35 cellular contexts compared by ENCODE assay signal in genomic region chr6:126093108-126093507, GRCh38.
DNase-seq lines count a peak whose midpoint lies in the region; ATAC-seq, FAIRE-seq and TF ChIP-seq lines count a peak whose summit lies in the region.
"Had no signal": no experiment of that assay in that cellular context is flagged by ENCODE, and none has a peak within 500 bp of the region (broad histone marks: within the 10 kb centered on the region; RNA-seq: fewer than 3 reads in every experiment).

No MANE protein-coding gene starts in this region.

- no peaks in the 10 kb centered on the region for H3K36me3 ChIP-seq in neural progenitor cell
- H3K36me3 ChIP-seq: BE2C; BLaER1; BLaER1 treated with 17β-estradiol and CSF1 and Interleukin-3, amounts not matched to agents 10 nM and 100 nM had no signal

- FAIRE-seq in islet of Langerhans (lab: Jason Lieb, UNC) = peak; percentile 13
- FAIRE-seq: A204.1, A549, D721Med had no signal

- H3K4me3 Mint-ChIP-seq in neural progenitor cell = no peak overlapping the region
- no peak overlapping the region for H3K4me3 Mint-ChIP-seq in stimulated activated naive B cell treated with anti-CD40 and anti-IgM and Interleukin-4, amounts not matched to agents 10 μg/mL and 1 μg/mL and 100 μg/mL, for 72 hours
- H3K4me3 Mint-ChIP-seq: B cell; CD14-positive monocyte; CD4-positive, alpha-beta memory T cell; CD4-positive, alpha-beta T cell; CD4-positive, CD25-positive, alpha-beta regulatory T cell; CD8-positive, alpha-beta memory T cell; CD8-positive, alpha-beta T cell had no signal

- H2AFZ ChIP-seq in neural progenitor cell (replicated peaks) = no peak overlapping the region

- H3K4me1 ChIP-seq in neural progenitor cell = peaks cover 24% of the 10 kb centered on the region
- H3K4me1 ChIP-seq: A549; BE2C; BLaER1; BLaER1 treated with 17β-estradiol and CSF1 and Interleukin-3, amounts not matched to agents 10 nM and 100 nM; Caco-2 had no signal

- TF ChIP-seq CTCF in neural progenitor cell (IDR thresholded peaks at IDR 0.05) = no peak

- H3K9me3 ChIP-seq in neural progenitor cell (ENCODE audit: low read depth) = no peaks in the 10 kb centered on the region
- H3K9me3 ChIP-seq: A549; BE2C; BLaER1; BLaER1 treated with 17β-estradiol and CSF1 and Interleukin-3, amounts not matched to agents 10 nM and 100 nM; Caco-2 had no signal

- peak overlapping the region; percentile 57 for H3K27ac Mint-ChIP-seq in neural progenitor cell
- H3K27ac Mint-ChIP-seq in stimulated activated naive B cell treated with anti-CD40 and anti-IgM and Interleukin-4, amounts not matched to agents 10 μg/mL and 1 μg/mL and 100 μg/mL, for 72 hours = no peak overlapping the region
- H3K27ac Mint-ChIP-seq: B cell; CD14-positive monocyte; CD4-positive, alpha-beta memory T cell; CD4-positive, alpha-beta T cell; CD4-positive, CD25-positive, alpha-beta regulatory T cell; CD8-positive, alpha-beta memory T cell; CD8-positive, alpha-beta T cell had no signal

- peaks cover 27% of the 10 kb centered on the region for H3K4me1 Mint-ChIP-seq in neural progenitor cell
- peaks cover 0 to 1% of the 10 kb centered on the region in 2 donors for H3K4me1 Mint-ChIP-seq in stimulated activated naive B cell treated with anti-CD40 and anti-IgM and Interleukin-4, amounts not matched to agents 10 μg/mL and 1 μg/mL and 100 μg/mL, for 72 hours
- H3K4me1 Mint-ChIP-seq: B cell; CD4-positive, alpha-beta memory T cell; CD8-positive, alpha-beta memory T cell had no signal

- H3K27ac ChIP-seq in neural progenitor cell = no peak overlapping the region
- H3K27ac ChIP-seq: 22Rv1; A549; BLaER1; BLaER1 treated with 17β-estradiol and CSF1 and Interleukin-3, amounts not matched to agents 10 nM and 100 nM; C4-2B had no signal

- no peaks in the 10 kb centered on the region for H4K20me1 ChIP-seq in neural progenitor cell (ENCODE audit: low read depth)
- H4K20me1 ChIP-seq: BLaER1; BLaER1 treated with 17β-estradiol and CSF1 and Interleukin-3, amounts not matched to agents 10 nM and 100 nM had no signal

- no peak for DNase-seq in left lobe of liver (ENCODE audit: low spot score)
- DNase-seq in neural progenitor cell (ENCODE audit: low spot score) = no peak
- DNase-seq in stimulated activated naive B cell treated with anti-CD40 and anti-IgM and Interleukin-4, amounts not matched to agents 10 μg/mL and 1 μg/mL and 100 μg/mL, for 72 hours = no peak
- DNase-seq: 8988T; ACHN; AML-193; C1 segment of cervical spinal cord; Caco-2; Calu3; CD4-positive, alpha-beta memory T cell; CD4-positive, alpha-beta T cell; CD4-positive, CD25-positive, alpha-beta regulatory T cell; CD8-positive, alpha-beta memory T cell; CD8-positive, alpha-beta T cell; COR-L47; DMS 273 treated with DMSO at 0.1 percent for 48 hours; DMS153; DMS53; DMS79; DMS79 treated with DMSO at 0.1 percent for 48 hours; DND-41; EL had no signal

- H3K4me3 ChIP-seq in neural progenitor cell = no peak overlapping the region
- H3K4me3 ChIP-seq: A549; BLaER1; BLaER1 treated with 17β-estradiol and CSF1 and Interleukin-3, amounts not matched to agents 10 nM and 100 nM had no signal

- peaks cover 7% of the 10 kb centered on the region for H3K9me3 Mint-ChIP-seq in neural progenitor cell
- H3K9me3 Mint-ChIP-seq in stimulated activated naive B cell treated with anti-CD40 and anti-IgM and Interleukin-4, amounts not matched to agents 10 μg/mL and 1 μg/mL and 100 μg/mL, for 72 hours = peaks cover 0 to 2% of the 10 kb centered on the region in 2 donors
- H3K9me3 Mint-ChIP-seq: CD14-positive monocyte; CD4-positive, alpha-beta T cell; CD8-positive, alpha-beta memory T cell; CD8-positive, alpha-beta T cell had no signal

- no peak overlapping the region for H3K4me2 ChIP-seq in neural progenitor cell
- H3K4me2 ChIP-seq: A549; BLaER1; BLaER1 treated with 17β-estradiol and CSF1 and Interleukin-3, amounts not matched to agents 10 nM and 100 nM had no signal

- peak; percentile 52 for ATAC-seq in left lobe of liver
- no peak for ATAC-seq in GM18519 (IDR thresholded peaks at IDR 0.05; ENCODE audit: low FRiP score, unreplicated experiment)
- ATAC-seq in GM21576 (IDR thresholded peaks at IDR 0.05; ENCODE audit: unreplicated experiment) = no peak
- ATAC-seq in stimulated activated naive B cell treated with anti-CD40 and anti-IgM and Interleukin-4, amounts not matched to agents 10 μg/mL and 1 μg/mL and 100 μg/mL, for 72 hours (replicated peaks) = no peak
- ATAC-seq: A549; CD8-positive, alpha-beta T cell had no signal

- peaks cover 17% of the 10 kb centered on the region for H3K36me3 Mint-ChIP-seq in neural progenitor cell
- H3K36me3 Mint-ChIP-seq in stimulated activated naive B cell treated with anti-CD40 and anti-IgM and Interleukin-4, amounts not matched to agents 10 μg/mL and 1 μg/mL and 100 μg/mL, for 72 hours = peaks cover 10 to 13% of the 10 kb centered on the region in 2 donors
- H3K36me3 Mint-ChIP-seq: CD14-positive monocyte had no signal

- H3K9ac ChIP-seq in neural progenitor cell = no peak overlapping the region
- H3K9ac ChIP-seq: BLaER1; BLaER1 treated with 17β-estradiol and CSF1 and Interleukin-3, amounts not matched to agents 10 nM and 100 nM had no signal

- H3K79me2 ChIP-seq in neural progenitor cell (ENCODE audit: low read depth) = no peaks in the 10 kb centered on the region

- H3K27me3 Mint-ChIP-seq in neural progenitor cell (ENCODE audit: insufficient read depth, low read depth) = peaks cover 3% of the 10 kb centered on the region
- H3K27me3 Mint-ChIP-seq in stimulated activated naive B cell treated with anti-CD40 and anti-IgM and Interleukin-4, amounts not matched to agents 10 μg/mL and 1 μg/mL and 100 μg/mL, for 72 hours = no peaks in the 10 kb centered on the region
- H3K27me3 Mint-ChIP-seq: B cell; CD4-positive, alpha-beta memory T cell; CD4-positive, alpha-beta T cell; CD4-positive, CD25-positive, alpha-beta regulatory T cell; CD8-positive, alpha-beta memory T cell had no signal

- no peaks in the 10 kb centered on the region for H3K27me3 ChIP-seq in neural progenitor cell
- H3K27me3 ChIP-seq: BE2C; BLaER1; BLaER1 treated with 17β-estradiol and CSF1 and Interleukin-3, amounts not matched to agents 10 nM and 100 nM had no signal

- peaks cover 4% of the 10 kb centered on the region for H3F3A ChIP-seq in neural progenitor cell (ENCODE audit: low read depth)
